In genomic region chr20:62928246-62928939, GRCh38 we compare ENCODE assay signal across 8 cellular contexts. TPM values are rescaled to one million over a fixed set of nuclear protein-coding genes. Genes with fewer than 3 reads are reported as not detected.
DNase-seq lines count a peak whose midpoint lies in the region; ATAC-seq, FAIRE-seq and TF ChIP-seq lines count a peak whose summit lies in the region.

No MANE protein-coding gene starts in this region.

- FAIRE-seq in urothelium cell line (lab: Jason Lieb, UNC): no peak

- no peaks in the 10 kb centered on the region for H3K9me2 ChIP-seq in OCI-LY1 (ENCODE audit: low read depth, low read length)

- peaks cover 0 to 5% (median 0%) of the 10 kb centered on the region in 5 donors for H3K36me3 Mint-ChIP-seq in naive thymus-derived CD4-positive, alpha-beta T cell

- ATAC-seq in naive thymus-derived CD4-positive, alpha-beta T cell: no peak
- ATAC-seq in GM21360 (IDR thresholded peaks at IDR 0.05; ENCODE audit: unreplicated experiment): no peak

- no peaks in the 10 kb centered on the region for H3F3A ChIP-seq in OCI-LY1 (ENCODE audit: insufficient read depth, low read length)

- no peak overlapping the region for H2AFZ ChIP-seq in OCI-LY1 (ENCODE audit: low read length)

- peak overlapping the region; percentile 85 to 100 (median 97) for H3K4me2 ChIP-seq in BLaER1 treated with 17β-estradiol and CSF1 and Interleukin-3, amounts not matched to agents 10 nM and 100 nM
- peak overlapping the region; percentile 52 for H3K4me2 ChIP-seq in OCI-LY1 (ENCODE audit: low read length)

- CTCF ChIA-PET in naive thymus-derived CD4-positive, alpha-beta T cell (lab: Charles Lee): interaction anchor here (0.7 to 3.2 kb wide), 4 partner anchors 9 to 44 kb away, joined by 3 to 16 read pairs (median 9); partner anchors contain the start of gene GID8

- H3K9me3 ChIP-seq in BLaER1 treated with 17β-estradiol and CSF1 and Interleukin-3, amounts not matched to agents 10 nM and 100 nM (replicated peaks in 1 of 11): no peaks in the 10 kb centered on the region
- H3K9me3 ChIP-seq in OCI-LY1 (ENCODE audit: low read length) (no peaks in the 10 kb centered on the region), endocrine pancreas (ENCODE audit: control insufficient read depth, low read length) (no peaks in the 10 kb centered on the region)
- H3K9me3 ChIP-seq in naive thymus-derived CD4-positive, alpha-beta T cell (ENCODE audit: control insufficient read depth in 2 of 3, low read length in 3 of 3): no peaks in the 10 kb centered on the region

- no peaks in the 10 kb centered on the region for H3K27me3 ChIP-seq in BLaER1 treated with 17β-estradiol and CSF1 and Interleukin-3, amounts not matched to agents 10 nM and 100 nM
- H3K27me3 ChIP-seq in OCI-LY1 (ENCODE audit: insufficient read depth, low read length) (no peaks in the 10 kb centered on the region), endocrine pancreas (ENCODE audit: control insufficient read depth, insufficient read depth, low read length) (no peaks in the 10 kb centered on the region)
- no peaks in the 10 kb centered on the region for H3K27me3 ChIP-seq in naive thymus-derived CD4-positive, alpha-beta T cell (ENCODE audit: control insufficient read depth in 2 of 2, insufficient read depth in 2 of 2, low read length in 2 of 2)

- H3K9me3 Mint-ChIP-seq in naive thymus-derived CD4-positive, alpha-beta T cell: no peaks in the 10 kb centered on the region

- H3K4me3 Mint-ChIP-seq in naive thymus-derived CD4-positive, alpha-beta T cell: peak overlapping the region; percentile 86 to 99 (median 95)

- intact Hi-C loops in naive thymus-derived CD4-positive, alpha-beta T cell (cut with micrococcal nuclease): loop anchor here (5.0 to 10.0 kb wide), 4 partner anchors 36 to 274 kb away; partner anchors contain the start of gene TCFL5 (in 2 of the 2)

- peaks cover 64 to 96% (median 91%) of the 10 kb centered on the region in 11 experiments for H4K20me1 ChIP-seq in BLaER1 treated with 17β-estradiol and CSF1 and Interleukin-3, amounts not matched to agents 10 nM and 100 nM
- no peaks in the 10 kb centered on the region for H4K20me1 ChIP-seq in OCI-LY1 (ENCODE audit: insufficient read depth, low read length)

- peaks cover 40 to 77% (median 56%) of the 10 kb centered on the region in 7 donors for H3K4me1 Mint-ChIP-seq in naive thymus-derived CD4-positive, alpha-beta T cell

- peaks cover 60% of the 10 kb centered on the region for H3K79me2 ChIP-seq in OCI-LY1 (ENCODE audit: insufficient read depth, low read length)

- no peak for TF ChIP-seq CTCF in OCI-LY1 (IDR thresholded peaks at IDR 0.05; ENCODE audit: low read length)

- H3K27ac Mint-ChIP-seq in naive thymus-derived CD4-positive, alpha-beta T cell: peak overlapping the region; percentile 81 to 99 (median 93)

- H3K9ac ChIP-seq in BLaER1 treated with 17β-estradiol and CSF1 and Interleukin-3, amounts not matched to agents 10 nM and 100 nM: peak overlapping the region; percentile 65 to 97 (median 83)
- H3K9ac ChIP-seq in OCI-LY1 (ENCODE audit: low read length): peak overlapping the region; percentile 6; the same call in 1 of the 2 replicates
- peak overlapping the region; percentile 74 for H3K9ac ChIP-seq in endocrine pancreas (ENCODE audit: control insufficient read depth, insufficient read depth, low read length)

- no peaks in the 10 kb centered on the region for H3K27me3 Mint-ChIP-seq in naive thymus-derived CD4-positive, alpha-beta T cell

- peaks cover 66 to 85% (median 78%) of the 10 kb centered on the region in 10 experiments for H3K4me1 ChIP-seq in BLaER1 treated with 17β-estradiol and CSF1 and Interleukin-3, amounts not matched to agents 10 nM and 100 nM
- H3K4me1 ChIP-seq in OCI-LY1 (ENCODE audit: insufficient read depth, low read length, severe bottlenecking) (peaks cover 65% of the 10 kb centered on the region), endocrine pancreas (ENCODE audit: control insufficient read depth, insufficient read depth, low read length) (peaks cover 9% of the 10 kb centered on the region)
- peaks cover 41 to 42% of the 10 kb centered on the region in 2 donors for H3K4me1 ChIP-seq in naive thymus-derived CD4-positive, alpha-beta T cell (ENCODE audit: control insufficient read depth in 2 of 2, insufficient read depth in 2 of 2, low read length in 2 of 2)

- peak overlapping the region; percentile 58 to 95 (median 66) for H3K4me3 ChIP-seq in BLaER1 treated with 17β-estradiol and CSF1 and Interleukin-3, amounts not matched to agents 10 nM and 100 nM
- H3K4me3 ChIP-seq in OCI-LY1 (ENCODE audit: low read depth, low read length, poor library complexity, severe bottlenecking) (peak overlapping the region; percentile 46), endocrine pancreas (ENCODE audit: control insufficient read depth, insufficient read depth, low read length) (peak overlapping the region; percentile 58)
- peak overlapping the region; percentile 62 for H3K4me3 ChIP-seq in naive thymus-derived CD4-positive, alpha-beta T cell (ENCODE audit: low read length)

- peaks cover 5 to 27% (median 17%) of the 10 kb centered on the region in 11 experiments; a peak in 19 of 22 replicates for H3K36me3 ChIP-seq in BLaER1 treated with 17β-estradiol and CSF1 and Interleukin-3, amounts not matched to agents 10 nM and 100 nM
- peaks cover 22% of the 10 kb centered on the region for H3K36me3 ChIP-seq in OCI-LY1 (ENCODE audit: insufficient read depth, low read length)
- H3K36me3 ChIP-seq in endocrine pancreas (ENCODE audit: control insufficient read depth, insufficient read depth, low read length): no peaks in the 10 kb centered on the region
- H3K36me3 ChIP-seq in naive thymus-derived CD4-positive, alpha-beta T cell (ENCODE audit: control insufficient read depth in 2 of 3, insufficient read depth in 3 of 3, low read length in 3 of 3): peaks cover 0 to 5% (median 0%) of the 10 kb centered on the region in 3 experiments

- POLR2A ChIA-PET in naive thymus-derived CD4-positive, alpha-beta T cell (lab: Charles Lee): interaction anchor here (0.6 to 6.4 kb wide), 9 partner anchors 8 to 290 kb away, joined by 3 to 84 read pairs (median 9); partner anchors contain the start of genes GID8 and SLC17A9

- peak overlapping the region; percentile 53 to 96 (median 73) for H3K27ac ChIP-seq in BLaER1 treated with 17β-estradiol and CSF1 and Interleukin-3, amounts not matched to agents 10 nM and 100 nM
- H3K27ac ChIP-seq in OCI-LY1 (ENCODE audit: low read depth, low read length, poor library complexity, severe bottlenecking): no peak overlapping the region
- H3K27ac ChIP-seq in naive thymus-derived CD4-positive, alpha-beta T cell (ENCODE audit: low read depth, low read length): peak overlapping the region; percentile 95

- DNase-seq in naive thymus-derived CD4-positive, alpha-beta T cell: no peak
- no peak for DNase-seq in epidermal melanocyte (ENCODE audit: insufficient read length, low spot score)
- no peak for DNase-seq in amygdala (lab: John Stamatoyannopoulos, UW)
- no peak for DNase-seq in urothelium cell line (ENCODE audit: low spot score)

RNA-seq across cellular contexts. Expression of gene DIDO1, which starts 2.1 kb away (rescaled TPM):
- total RNA-seq in naive thymus-derived CD4-positive, alpha-beta T cell: 100 to 1,000 TPM in 2 of 5 experiments, 10 to 100 TPM in 3; 66.1 to 139 (median 77.4) TPM
- 10 to 100 TPM; 36.6 to 58.4 TPM for polyA plus RNA-seq in naive thymus-derived CD4-positive, alpha-beta T cell

RNA-seq across cellular contexts. Expression of gene GID8, which starts 9.6 kb away (rescaled TPM):
- total RNA-seq in naive thymus-derived CD4-positive, alpha-beta T cell: 10 to 100 TPM; 32.1 to 48.0 (median 40.7) TPM
- 10 to 100 TPM; 19.6 to 22.9 TPM for polyA plus RNA-seq in naive thymus-derived CD4-positive, alpha-beta T cell

RNA-seq across cellular contexts. Expression of gene SLC17A9, which starts 24.1 kb away (rescaled TPM):
- 10 to 100 TPM in 1 of 5 experiments, 1 to 10 TPM in 4; 3.4 to 12.6 (median 5.6) TPM for total RNA-seq in naive thymus-derived CD4-positive, alpha-beta T cell
- polyA plus RNA-seq in naive thymus-derived CD4-positive, alpha-beta T cell: under 1 TPM; 0.44 to 0.63 TPM

Comparison
In these comparisons a context has a peak if more than half of its experiments do, and no peak if none do; other contexts are left out.
1. H3K9ac ChIP-seq: peak in every context shown above with its lines; median percentile 83 in BLaER1 treated with 17β-estradiol and CSF1 and Interleukin-3, amounts not matched to agents 10 nM and 100 nM; 74 in endocrine pancreas; 6 in OCI-LY1.